1 cellular context compared by ENCODE assay signal in genomic region chr6:11791354-11792107, GRCh38.
TF ChIP-seq lines count a peak whose summit lies in the region.

No MANE protein-coding gene starts in this region.

TF ChIP-seq in HepG2, 621 proteins besides CTCF, POLR2A, EP300 and RAD21 (continued from another document):
- no peak for TF ChIP-seq ZXDC (CRISPR knock-in tag; IDR thresholded peaks at IDR 0.05)
- no peak for TF ChIP-seq ZNF691 (CRISPR knock-in tag; IDR thresholded peaks at IDR 0.05; ENCODE audit: borderline replicate concordance, low read depth)
- TF ChIP-seq THAP9 (CRISPR knock-in tag; IDR thresholded peaks at IDR 0.05; ENCODE audit: borderline replicate concordance) = no peak
- TF ChIP-seq MAFK (conservative IDR thresholded peaks at IDR 0.05 in 1 of 2, IDR thresholded peaks at IDR 0.05 in 1 of 2; ENCODE audit: low read length in 2 of 2) = peak in 1 of 2 experiments; percentile 57; a peak in 3 of 4 replicates
- peak; percentile 25; the same call in 1 of the 2 replicates for TF ChIP-seq MAFF (IDR thresholded peaks at IDR 0.05; ENCODE audit: low read depth, low read length)
- TF ChIP-seq ZSCAN21 (CRISPR knock-in tag; IDR thresholded peaks at IDR 0.05; ENCODE audit: borderline replicate concordance) = no peak
